In genomic region chr12:113555226-113555625, GRCh38 we compare ENCODE assay signal across 14 cellular contexts.
"Had no signal": no experiment of that assay in that cellular context is flagged by ENCODE, and none has a peak within 500 bp of the region (broad histone marks: within the 10 kb centered on the region; RNA-seq: fewer than 3 reads in every experiment).

No MANE protein-coding gene starts in this region.

- H3K36me3 ChIP-seq: left lung, neutrophil, right atrium auricular region, transverse colon had no signal

- H3K27me3 ChIP-seq: right atrium auricular region had no signal

- H3K4me1 ChIP-seq: left lung, right atrium auricular region, transverse colon had no signal

- H3K9me3 ChIP-seq: left lung, mucosa of descending colon, neutrophil, transverse colon had no signal

- DNase-seq: activated CD4-positive, alpha-beta T cell treated with anti-CD3 and anti-CD28 coated beads, Interleukin-2, amount 10 ng/mL, durations not matched to agents 7 days and 5 days; activated CD8-positive, alpha-beta memory T cell treated with anti-CD3 and anti-CD28 coated beads for 24 hours; activated naive CD4-positive, alpha-beta T cell; activated naive CD8-positive, alpha-beta T cell treated with anti-CD3 and anti-CD28 coated beads, Interleukin-2, amount 10 ng/mL, durations not matched to agents 7 days and 5 days; aorta; left lung; mucosa of descending colon; natural killer cell; posterior cingulate gyrus; stimulated activated naive CD8-positive, alpha-beta T cell treated with anti-CD3 and anti-CD28 coated beads, Interleukin-15, Interleukin-2, amounts not matched to agents 100 U/mL and 50 U/mL, for 24 hours; transverse colon had no signal

- H3K27ac ChIP-seq: left lung, neutrophil, right atrium auricular region, skin epidermis, transverse colon had no signal

- H3K4me3 ChIP-seq: left lung, mucosa of descending colon, right atrium auricular region, skin epidermis, transverse colon had no signal

- ATAC-seq: left lung; mucosa of descending colon; natural killer cell; stimulated activated naive CD8-positive, alpha-beta T cell treated with anti-CD3 and anti-CD28 coated beads, Interleukin-15, Interleukin-2, amounts not matched to agents 100 U/mL and 50 U/mL, for 24 hours had no signal
